In genomic region chr1:40820911-40821693, GRCh38 we compare ENCODE assay signal across 12 cellular contexts. TPM values are rescaled to one million over a fixed set of nuclear protein-coding genes. Genes with fewer than 3 reads are reported as not detected.
DNase-seq lines count a peak whose midpoint lies in the region; ATAC-seq and TF ChIP-seq lines count a peak whose summit lies in the region.
"Had no signal": no experiment of that assay in that cellular context is flagged by ENCODE, and none has a peak within 500 bp of the region (broad histone marks: within the 10 kb centered on the region; RNA-seq: fewer than 3 reads in every experiment).

No MANE protein-coding gene starts in this region.

- intact Hi-C loops in Right ventricle myocardium inferior (cut with DNase I) (no loop called here), left ventricle myocardium inferior (cut with micrococcal nuclease) (no loop called here), vagina (cut with DNase I) (no loop called here)

- no peak for TF ChIP-seq CTCF in left ventricle myocardium inferior (IDR thresholded peaks at IDR 0.05; ENCODE audit: borderline replicate concordance)
- no peak for TF ChIP-seq CTCF in vagina (IDR thresholded peaks at IDR 0.05)

- no peak for TF ChIP-seq POLR2A in vagina (IDR thresholded peaks at IDR 0.05)

- H3K9me3 ChIP-seq in left ventricle myocardium inferior (replicated peaks): no peaks in the 10 kb centered on the region
- no peaks in the 10 kb centered on the region for H3K9me3 ChIP-seq in vagina
- H3K9me3 ChIP-seq: heart right ventricle, left lung had no signal

- H3K27ac ChIP-seq in left ventricle myocardium inferior (replicated peaks): no peak overlapping the region
- no peak overlapping the region for H3K27ac ChIP-seq in vagina
- H3K27ac ChIP-seq: heart right ventricle, left lung had no signal

- H3K36me3 ChIP-seq in left ventricle myocardium inferior: no peaks in the 10 kb centered on the region
- no peaks in the 10 kb centered on the region for H3K36me3 ChIP-seq in vagina
- H3K36me3 ChIP-seq: heart right ventricle, left lung had no signal

- H3K27me3 ChIP-seq in left ventricle myocardium inferior (ENCODE audit: low read depth) (peaks cover 21% of the 10 kb centered on the region), vagina (no peaks in the 10 kb centered on the region)

- H3K4me3 ChIP-seq in left ventricle myocardium inferior: no peak overlapping the region
- H3K4me3 ChIP-seq in vagina: no peak overlapping the region
- H3K4me3 ChIP-seq: heart right ventricle, left lung had no signal

- DNase-seq in Right ventricle myocardium inferior (ENCODE audit: missing footprints) (peak; percentile 4), left ventricle myocardium inferior (no peak), anterior cingulate cortex (lab: John Stamatoyannopoulos, UW) (peak in 49 of 58 donors; percentile 4 to 86 (median 53)), middle frontal gyrus (ENCODE audit: extremely low spot score, low spot score) (peak; percentile 14), T-helper 9 cell (no peak), vagina (ENCODE audit: extremely low spot score in 2 of 2) (no peak)
- no peak for DNase-seq in activated CD8-positive, alpha-beta memory T cell treated with anti-CD3 and anti-CD28 coated beads, Interleukin-2, amount 50 U/mL, for 48 hours
- DNase-seq in activated naive CD4-positive, alpha-beta T cell treated with Interleukin-2 at 50 U/mL for 16 hours: no peak
- DNase-seq: ACHN, cerebellar nuclear complex, heart right ventricle had no signal

- H3K4me1 ChIP-seq in left ventricle myocardium inferior: peaks cover 10% of the 10 kb centered on the region
- H3K4me1 ChIP-seq in vagina: peaks cover 10% of the 10 kb centered on the region

- ATAC-seq in Right ventricle myocardium inferior: no peak
- ATAC-seq: heart right ventricle, left lung had no signal

RNA-seq across cellular contexts. Expression of gene KCNQ4, which starts 37.5 kb away (rescaled TPM):
- total RNA-seq in Right ventricle myocardium inferior (2.8 TPM), left ventricle myocardium inferior (1.5 TPM), vagina (2.0 TPM)

RNA-seq across cellular contexts. Expression of gene CITED4, which starts 41.1 kb away (rescaled TPM):
- 40.6 TPM for total RNA-seq in Right ventricle myocardium inferior
- 24.4 TPM for total RNA-seq in left ventricle myocardium inferior
- total RNA-seq in vagina: 16.5 TPM

Comparison
In these comparisons a context has a peak if more than half of its experiments do, and no peak if none do; other contexts are left out.
1. DNase-seq: peak in Right ventricle myocardium inferior (single experiment), anterior cingulate cortex (49 of 58) and middle frontal gyrus (single experiment); none in left ventricle myocardium inferior (single experiment), T-helper 9 cell (single experiment), activated CD8-positive, alpha-beta memory T cell treated with anti-CD3 and anti-CD28 coated beads, Interleukin-2, amount 50 U/mL, for 48 hours (single experiment), activated naive CD4-positive, alpha-beta T cell treated with Interleukin-2 at 50 U/mL for 16 hours (single experiment) and vagina (0 of 2).